Comparison of ENCODE assay signal across 23 cellular contexts in genomic region chr3:88084006-88084597, GRCh38.
"Had no signal": no experiment of that assay in that cellular context is flagged by ENCODE, and none has a peak within 500 bp of the region (broad histone marks: within the 10 kb centered on the region; RNA-seq: fewer than 3 reads in every experiment).

No MANE protein-coding gene starts in this region.

- DNase-seq: effector memory CD8-positive, alpha-beta T cell; glutamatergic neuron; islet precursor cell; left ventricle myocardium inferior; lower lobe of right lung; mesenchymal stem cell; naive thymus-derived CD4-positive, alpha-beta T cell; posterior cingulate gyrus; sigmoid colon; stimulated activated CD4-positive, alpha-beta T cell treated with anti-CD3 and anti-CD28 coated beads, Interleukin-2, amount 100 ng/mL, for 24 hours; stimulated activated CD4-positive, alpha-beta T cell treated with anti-CD3 and anti-CD28 coated beads, Interleukin-4, amount 100 ng/mL, for 4 hours; stimulated activated naive B cell treated with anti-CD40 and anti-IgM and Interleukin-4, amounts not matched to agents 10 μg/mL and 1 μg/mL and 100 μg/mL, for 72 hours; stimulated activated naive CD8-positive, alpha-beta T cell treated with anti-CD3 and anti-CD28 coated beads, Interleukin-15, amount 100 ng/mL, for 72 hours; testis; upper lobe of right lung had no signal

- H3K4me3 Mint-ChIP-seq: effector memory CD8-positive, alpha-beta T cell; naive thymus-derived CD4-positive, alpha-beta T cell; stimulated activated naive B cell treated with anti-CD40 and anti-IgM and Interleukin-4, amounts not matched to agents 10 μg/mL and 1 μg/mL and 100 μg/mL, for 72 hours; stimulated activated naive CD8-positive, alpha-beta T cell treated with anti-CD3 and anti-CD28 coated beads, Interleukin-15, amount 100 ng/mL, for 72 hours had no signal

- H3K27ac Mint-ChIP-seq: effector memory CD8-positive, alpha-beta T cell; stimulated activated naive B cell treated with anti-CD40 and anti-IgM and Interleukin-4, amounts not matched to agents 10 μg/mL and 1 μg/mL and 100 μg/mL, for 72 hours had no signal

- H3K27ac ChIP-seq: epithelial cell of prostate, esophagus muscularis mucosa, gastroesophageal sphincter, left ventricle myocardium inferior, lower lobe of right lung, neutrophil, right atrium auricular region, sigmoid colon, skin epidermis, testis, tibial nerve, upper lobe of right lung, vagina had no signal

- H3K36me3 ChIP-seq: right atrium auricular region, vagina had no signal

- ATAC-seq: effector memory CD8-positive, alpha-beta T cell; gastroesophageal sphincter; lower lobe of right lung; naive thymus-derived CD4-positive, alpha-beta T cell; stimulated activated naive B cell treated with anti-CD40 and anti-IgM and Interleukin-4, amounts not matched to agents 10 μg/mL and 1 μg/mL and 100 μg/mL, for 72 hours; stimulated activated naive CD8-positive, alpha-beta T cell treated with anti-CD3 and anti-CD28 coated beads, Interleukin-15, amount 100 ng/mL, for 72 hours; upper lobe of right lung had no signal

- H3K4me1 ChIP-seq: lower lobe of right lung, testis, upper lobe of right lung had no signal

- H3K27me3 ChIP-seq: esophagus muscularis mucosa, gastroesophageal sphincter, neutrophil, right atrium auricular region, sigmoid colon, testis, tibial nerve, upper lobe of right lung, vagina had no signal

- H3K9me3 Mint-ChIP-seq: effector memory CD8-positive, alpha-beta T cell; stimulated activated naive B cell treated with anti-CD40 and anti-IgM and Interleukin-4, amounts not matched to agents 10 μg/mL and 1 μg/mL and 100 μg/mL, for 72 hours; stimulated activated naive CD8-positive, alpha-beta T cell treated with anti-CD3 and anti-CD28 coated beads, Interleukin-15, amount 100 ng/mL, for 72 hours had no signal

- H3K4me3 ChIP-seq: esophagus muscularis mucosa, gastroesophageal sphincter, left ventricle myocardium inferior, lower lobe of right lung, right atrium auricular region, sigmoid colon, skin epidermis, testis, tibial nerve, upper lobe of right lung, vagina had no signal

- H3K27me3 Mint-ChIP-seq: effector memory CD8-positive, alpha-beta T cell; naive thymus-derived CD4-positive, alpha-beta T cell; stimulated activated naive B cell treated with anti-CD40 and anti-IgM and Interleukin-4, amounts not matched to agents 10 μg/mL and 1 μg/mL and 100 μg/mL, for 72 hours; stimulated activated naive CD8-positive, alpha-beta T cell treated with anti-CD3 and anti-CD28 coated beads, Interleukin-15, amount 100 ng/mL, for 72 hours had no signal

- H3K9me3 ChIP-seq: esophagus muscularis mucosa, gastroesophageal sphincter, lower lobe of right lung, neutrophil, right atrium auricular region, sigmoid colon, testis, tibial nerve, upper lobe of right lung, vagina had no signal
